3 cellular contexts compared by ENCODE assay signal in the genomic region with DNA sequence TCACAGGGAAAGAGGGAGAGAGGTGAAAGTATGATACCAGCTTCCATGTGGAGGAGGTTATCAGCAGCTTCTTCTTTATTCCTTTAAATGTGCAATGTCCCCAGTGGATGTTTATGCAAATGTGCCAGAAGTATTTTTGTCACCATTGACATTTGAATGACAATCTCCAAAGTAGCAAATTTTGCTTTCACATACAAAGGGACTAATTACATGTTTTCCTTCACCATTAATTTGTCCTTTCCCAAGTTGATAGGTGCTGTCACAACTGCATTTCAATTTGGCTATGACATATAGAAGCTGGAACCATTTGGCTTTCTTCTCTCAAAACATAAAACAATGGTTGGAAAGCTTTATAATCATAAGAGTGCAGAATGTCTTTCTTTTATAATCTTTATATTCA.
"Had no signal": no experiment of that assay in that cellular context is flagged by ENCODE, and none has a peak within 500 bp of the region (broad histone marks: within the 10 kb centered on the region; RNA-seq: fewer than 3 reads in every experiment).

No MANE protein-coding gene starts in this region.

- DNase-seq: GDM1, GF-D8 had no signal

- H3K4me3 ChIP-seq: GM12878 had no signal
